Comparison of ENCODE assay signal across 1 cellular context in genomic region chr11:10742460-10743208, GRCh38.
TF ChIP-seq lines count a peak whose summit lies in the region.

No MANE protein-coding gene starts in this region.

TF ChIP-seq in K562, 482 proteins besides CTCF, POLR2A, EP300 and RAD21 (continued from another document and continues in another):
- TF ChIP-seq ARID4B (CRISPR knock-in tag; IDR thresholded peaks at IDR 0.05) (no peak), E2F4 (CRISPR knock-in tag; IDR thresholded peaks at IDR 0.05; ENCODE audit: low read depth) (no peak), TRIM24 (IDR thresholded peaks at IDR 0.05) (peak in 1 of 2 experiments; percentile 39; a peak in 1 of 4 replicates), PHF21A (IDR thresholded peaks at IDR 0.05; ENCODE audit: borderline replicate concordance, low read depth) (no peak), ZNF316 (IDR thresholded peaks at IDR 0.05) (no peak), IRF1 (CRISPR knock-in tag; IDR thresholded peaks at IDR 0.05; ENCODE audit: borderline replicate concordance) (no peak), HCFC1 (IDR thresholded peaks at IDR 0.05; ENCODE audit: low read depth, low read length) (no peak), ILF3 (IDR thresholded peaks at IDR 0.05; ENCODE audit: borderline replicate concordance) (no peak), YBX1 (IDR thresholded peaks at IDR 0.05) (no peak), PHB (CRISPR knock-in tag; IDR thresholded peaks at IDR 0.05) (no peak), ZC3H8 (IDR thresholded peaks at IDR 0.05) (no peak), HMGXB4 (CRISPR knock-in tag; IDR thresholded peaks at IDR 0.05) (no peak), FOXP1 (CRISPR knock-in tag; IDR thresholded peaks at IDR 0.05) (no peak), ZNF143 (CRISPR knock-in tag; IDR thresholded peaks at IDR 0.05) (no peak), HEY1 (CRISPR knock-in tag; IDR thresholded peaks at IDR 0.05; ENCODE audit: borderline replicate concordance) (no peak), ZNF134 (CRISPR knock-in tag; conservative IDR thresholded peaks at IDR 0.05) (no peak), USF2 (CRISPR knock-in tag; IDR thresholded peaks at IDR 0.05) (no peak), ZNF395 (CRISPR knock-in tag; IDR thresholded peaks at IDR 0.05) (no peak), MYC (IDR thresholded peaks at IDR 0.05; ENCODE audit: low read depth, low read length) (peak; percentile 55; the same call in 1 of the 2 replicates), MYC (CRISPR knock-in tag; IDR thresholded peaks at IDR 0.05; ENCODE audit: borderline replicate concordance, low read depth) (no peak), MECOM (CRISPR knock-in tag; IDR thresholded peaks at IDR 0.05) (peak; percentile 81), FOXA1 (IDR thresholded peaks at IDR 0.05; ENCODE audit: borderline replicate concordance) (no peak), ZNF347 (CRISPR knock-in tag; IDR thresholded peaks at IDR 0.05; ENCODE audit: low read depth) (no peak), PRDM10 (IDR thresholded peaks at IDR 0.05; ENCODE audit: partially characterized antibody) (no peak), CEBPZ (IDR thresholded peaks at IDR 0.05; ENCODE audit: borderline replicate concordance, low read depth, low read length) (no peak), XRCC3 (IDR thresholded peaks at IDR 0.05) (no peak), ZNF354B (CRISPR knock-in tag; IDR thresholded peaks at IDR 0.05) (no peak), MEIS2 (IDR thresholded peaks at IDR 0.05; ENCODE audit: partially characterized antibody) (peak; percentile 95), NCOA1 (IDR thresholded peaks at IDR 0.05; ENCODE audit: low read depth) (0 out of 2 replicates have a peak, but pooled peaks have one; percentile 25), CC2D1A (IDR thresholded peaks at IDR 0.05) (no peak), PHTF2 (CRISPR knock-in tag; IDR thresholded peaks at IDR 0.05) (no peak), RFX1 (IDR thresholded peaks at IDR 0.05) (no peak), ZNF609 (CRISPR knock-in tag; IDR thresholded peaks at IDR 0.05; ENCODE audit: borderline replicate concordance) (no peak), PHF20 (IDR thresholded peaks at IDR 0.05; ENCODE audit: partially characterized antibody) (no peak), NR2C1 (IDR thresholded peaks at IDR 0.05) (peak; percentile 58; the same call in 1 of the 2 replicates), NR2C1 (tag; IDR thresholded peaks at IDR 0.05) (peak; percentile 75), SIN3A (IDR thresholded peaks at IDR 0.05; ENCODE audit: borderline replicate concordance in 2 of 2, control insufficient read depth in 1 of 2, low read depth in 2 of 2, low read length in 2 of 2) (no peak), RFX5 (IDR thresholded peaks at IDR 0.05; ENCODE audit: low read depth, low read length) (no peak), TEAD1 (CRISPR knock-in tag; IDR thresholded peaks at IDR 0.05) (no peak), ZNF3 (CRISPR knock-in tag; IDR thresholded peaks at IDR 0.05) (no peak)
